In the genomic region with DNA sequence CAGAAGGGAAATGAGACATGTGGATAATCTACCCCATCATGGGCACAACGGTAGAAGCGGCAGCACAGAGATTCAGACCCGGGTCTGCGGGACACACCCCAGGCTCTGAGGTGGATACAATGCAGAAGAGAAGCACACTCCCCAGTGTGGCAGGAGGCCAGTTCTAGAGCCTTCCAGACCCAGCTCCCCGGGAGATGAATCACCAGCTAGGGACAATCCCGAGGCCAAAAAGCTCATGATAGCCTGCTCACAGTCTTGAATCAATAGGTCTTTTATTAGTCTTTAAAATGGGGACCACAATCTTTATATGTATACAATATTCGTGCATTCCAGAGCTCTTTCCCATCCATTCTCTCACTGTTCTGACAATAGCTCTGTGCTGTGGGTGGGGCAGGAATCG, we compare ENCODE assay signal across 28 cellular contexts. TPM values are rescaled to one million over a fixed set of nuclear protein-coding genes. Genes with fewer than 3 reads are reported as not detected.
DNase-seq lines count a peak whose midpoint lies in the region; ATAC-seq and TF ChIP-seq lines count a peak whose summit lies in the region.
"Had no signal": no experiment of that assay in that cellular context is flagged by ENCODE, and none has a peak within 500 bp of the region (broad histone marks: within the 10 kb centered on the region; RNA-seq: fewer than 3 reads in every experiment).

No MANE protein-coding gene starts in this region.

- no peak overlapping the region for H3K4me3 ChIP-seq in GM23338
- H3K4me3 ChIP-seq in fibroblast of mammary gland (ENCODE audit: control insufficient read depth, low read depth, low read length): no peak overlapping the region
- H3K4me3 ChIP-seq: ascending aorta, lower lobe of right lung, testis had no signal

- no peak overlapping the region for H3K27ac ChIP-seq in GM23338 (ENCODE audit: low read depth)
- H3K27ac ChIP-seq: ascending aorta, lower lobe of right lung, RWPE1, testis, WERI-Rb-1 had no signal

- H3K9me2 ChIP-seq in GM23338 (ENCODE audit: insufficient read depth): no peaks in the 10 kb centered on the region
- H3K9me2 ChIP-seq: SK-N-SH had no signal

- no peak overlapping the region for H3K4me2 ChIP-seq in GM23338
- H3K4me2 ChIP-seq: SK-N-SH had no signal

- no peaks in the 10 kb centered on the region for H3K27me3 ChIP-seq in GM23338 (ENCODE audit: insufficient read depth)
- H3K27me3 ChIP-seq: ascending aorta, testis had no signal

- H3K79me2 ChIP-seq in GM23338 (replicated peaks; ENCODE audit: insufficient read depth): no peaks in the 10 kb centered on the region

- peaks cover 11% of the 10 kb centered on the region for H3K4me1 Mint-ChIP-seq in GM23338
- H3K4me1 Mint-ChIP-seq: activated CD8-positive, alpha-beta memory T cell treated with anti-CD3 and anti-CD28 coated beads, Interleukin-2, amount 10 ng/mL, durations not matched to agents 7 days and 5 days; CD4-positive, CD25-positive, alpha-beta regulatory T cell had no signal

- H3K27me3 Mint-ChIP-seq in GM23338 (ENCODE audit: insufficient read depth, low read depth, poor library complexity): no peaks in the 10 kb centered on the region
- H3K27me3 Mint-ChIP-seq: CD4-positive, CD25-positive, alpha-beta regulatory T cell had no signal

- no peak for TF ChIP-seq POLR2A in erythroblast (IDR thresholded peaks at IDR 0.05; ENCODE audit: low read length)

- H3K4me1 ChIP-seq in GM23338 (ENCODE audit: insufficient read depth): no peaks in the 10 kb centered on the region

- H3K4me3 Mint-ChIP-seq in GM23338: no peak overlapping the region
- H3K4me3 Mint-ChIP-seq: activated CD8-positive, alpha-beta memory T cell treated with anti-CD3 and anti-CD28 coated beads, Interleukin-2, amount 10 ng/mL, durations not matched to agents 7 days and 5 days; CD4-positive, CD25-positive, alpha-beta regulatory T cell; neural crest cell had no signal

- H3K36me3 ChIP-seq in GM23338 (ENCODE audit: insufficient read depth): no peaks in the 10 kb centered on the region; the same call in 1 of the 2 replicates
- H3K36me3 ChIP-seq: ascending aorta, lower lobe of right lung, WERI-Rb-1 had no signal

- TF ChIP-seq CTCF in GM23338 (conservative IDR thresholded peaks at IDR 0.05; ENCODE audit: low read depth in 2 of 2): no peak
- no peak for TF ChIP-seq CTCF in fibroblast of mammary gland (conservative IDR thresholded peaks at IDR 0.05; ENCODE audit: control insufficient read depth, insufficient read depth, low read depth, low read length)

- DNase-seq in GM23338 (ENCODE audit: low spot score) (no peak), amniotic epithelial cell (ENCODE audit: low read depth) (peak; percentile 33), fibroblast of mammary gland (ENCODE audit: low read depth) (peak; percentile 65), erythroblast (lab: John Stamatoyannopoulos, UW) (no peak), DMS 273 treated with DMSO at 0.1 percent for 48 hours (lab: John Stamatoyannopoulos, UW) (no peak)
- DNase-seq in activated CD8-positive, alpha-beta memory T cell treated with anti-CD3 and anti-CD28 coated beads, Interleukin-2, amount 50 U/mL, for 4 hours: no peak
- no peak for DNase-seq in activated naive CD4-positive, alpha-beta T cell (lab: John Stamatoyannopoulos, UW)
- DNase-seq: activated CD4-positive, alpha-beta T cell treated with anti-CD3 and anti-CD28 coated beads, Interleukin-2, amount 50 U/mL, for 1 hour; activated CD8-positive, alpha-beta memory T cell treated with anti-CD3 and anti-CD28 coated beads, Interleukin-2, amount 10 ng/mL, durations not matched to agents 7 days and 5 days; CD4-positive, CD25-positive, alpha-beta regulatory T cell; effector CD4-positive, alpha-beta T cell; GDM1; KG1; lower lobe of right lung; MV-4-11; NCI-H1694 treated with DMSO at 0.1 percent for 48 hours; NCI-H2171 treated with DMSO at 0.1 percent for 48 hours; NCI-H526; SK-N-SH; stimulated activated naive CD4-positive, alpha-beta T cell treated with Interleukin-2 at 50 U/mL for 16 hours; testis; WERI-Rb-1 had no signal

- no peak overlapping the region for H3K27ac Mint-ChIP-seq in GM23338
- H3K27ac Mint-ChIP-seq: activated CD8-positive, alpha-beta memory T cell treated with anti-CD3 and anti-CD28 coated beads, Interleukin-2, amount 10 ng/mL, durations not matched to agents 7 days and 5 days; activated naive CD4-positive, alpha-beta T cell treated with anti-CD3 and anti-CD28 coated beads, Interleukin-2, amount 50 U/mL, for 72 hours; CD4-positive, CD25-positive, alpha-beta regulatory T cell had no signal

- no peaks in the 10 kb centered on the region for H3F3A ChIP-seq in GM23338 (replicated peaks; ENCODE audit: low read depth)

- no peaks in the 10 kb centered on the region for H3K36me3 Mint-ChIP-seq in GM23338 (ENCODE audit: low read depth)
- H3K36me3 Mint-ChIP-seq: activated CD8-positive, alpha-beta memory T cell treated with anti-CD3 and anti-CD28 coated beads, Interleukin-2, amount 10 ng/mL, durations not matched to agents 7 days and 5 days; activated naive CD4-positive, alpha-beta T cell treated with anti-CD3 and anti-CD28 coated beads, Interleukin-2, amount 50 U/mL, for 72 hours; CD4-positive, CD25-positive, alpha-beta regulatory T cell had no signal

- no peaks in the 10 kb centered on the region for H4K20me1 ChIP-seq in GM23338 (replicated peaks; ENCODE audit: insufficient read depth)

- no peaks in the 10 kb centered on the region for H3K9me3 Mint-ChIP-seq in GM23338
- H3K9me3 Mint-ChIP-seq: activated naive CD4-positive, alpha-beta T cell treated with anti-CD3 and anti-CD28 coated beads, Interleukin-2, amount 50 U/mL, for 72 hours; neural crest cell had no signal

- H2AFZ ChIP-seq in GM23338: no peak overlapping the region

- peak; percentile 36; the same call in 1 of the 3 replicates for ATAC-seq in GM23338
- ATAC-seq: activated CD8-positive, alpha-beta memory T cell treated with anti-CD3 and anti-CD28 coated beads, Interleukin-2, amount 10 ng/mL, durations not matched to agents 7 days and 5 days; activated naive CD4-positive, alpha-beta T cell treated with anti-CD3 and anti-CD28 coated beads, Interleukin-2, amount 50 U/mL, for 72 hours; lower lobe of right lung; sciatic nerve had no signal

TF ChIP-seq in GM23338, 12 proteins besides CTCF, POLR2A, EP300 and RAD21 (continues in another document):
- TF ChIP-seq CREB1 (CRISPR knock-in tag; IDR thresholded peaks at IDR 0.05; ENCODE audit: low read depth): no peak
- TF ChIP-seq EZH2 (IDR thresholded peaks at IDR 0.05; ENCODE audit: low read depth, unreplicated experiment): no peak
- no peak for TF ChIP-seq ZNF331 (CRISPR knock-in tag; IDR thresholded peaks at IDR 0.05; ENCODE audit: low read depth)
- TF ChIP-seq POLR2AphosphoS5 (IDR thresholded peaks at IDR 0.05; ENCODE audit: low read depth): no peak
- no peak for TF ChIP-seq EZH2phosphoT487 (IDR thresholded peaks at IDR 0.05; ENCODE audit: unreplicated experiment)
- no peak for TF ChIP-seq STAT1 (IDR thresholded peaks at IDR 0.05; ENCODE audit: unreplicated experiment)
- TF ChIP-seq ZNF114 (CRISPR knock-in tag; IDR thresholded peaks at IDR 0.05): no peak
- TF ChIP-seq REST (IDR thresholded peaks at IDR 0.05; ENCODE audit: unreplicated experiment): no peak
- TF ChIP-seq JUNB (IDR thresholded peaks at IDR 0.05; ENCODE audit: unreplicated experiment): no peak

RNA-seq across cellular contexts. Expression of gene DIRAS3, which starts 57.3 kb away (rescaled TPM):
- 0.12 and 0.21 TPM in 2 replicates for total RNA-seq in GM23338 (2014; rRNA removed; shearing (Covaris generic))
- 0.40 and 0.54 TPM in 2 replicates for polyA plus RNA-seq in GM23338 (2016; fragmentation: Nextera tagmentation; extraction: Ambion mirVana)
- total RNA-seq: activated naive CD4-positive, alpha-beta T cell treated with anti-CD3 and anti-CD28 coated beads, Interleukin-2, amount 50 U/mL, for 72 hours; CD4-positive, CD25-positive, alpha-beta regulatory T cell; T-helper 2 cell treated with Interferon-gamma antibody and Interleukin-4, amounts not matched to agents 100 ng/mL and 5 ng/mL, for 36 hours had no signal

Comparison
In these comparisons a context has a peak if more than half of its experiments do, and no peak if none do; other contexts are left out.
1. DNase-seq: peak in amniotic epithelial cell (single experiment) and fibroblast of mammary gland (single experiment); none in GM23338 (single experiment), erythroblast (0 of 2), activated CD8-positive, alpha-beta memory T cell treated with anti-CD3 and anti-CD28 coated beads, Interleukin-2, amount 50 U/mL, for 4 hours (single experiment), DMS 273 treated with DMSO at 0.1 percent for 48 hours (single experiment) and activated naive CD4-positive, alpha-beta T cell (0 of 4).